Comparison of ENCODE assay signal across 1 cellular context in genomic region chr5:150357326-150358260, GRCh38.
A peak's percentile ranks its signal among the peaks of the same experiment; 100 is the strongest.
TF ChIP-seq lines count a peak whose summit lies in the region.

Gene TCOF1 (plus strand): TSS chr5:150357697. CDS start chr5:150357747, 50 bp downstream.

TF ChIP-seq in HepG2, 621 proteins besides CTCF, POLR2A, EP300 and RAD21 (continued from another document):
- TF ChIP-seq, protein P1, sequence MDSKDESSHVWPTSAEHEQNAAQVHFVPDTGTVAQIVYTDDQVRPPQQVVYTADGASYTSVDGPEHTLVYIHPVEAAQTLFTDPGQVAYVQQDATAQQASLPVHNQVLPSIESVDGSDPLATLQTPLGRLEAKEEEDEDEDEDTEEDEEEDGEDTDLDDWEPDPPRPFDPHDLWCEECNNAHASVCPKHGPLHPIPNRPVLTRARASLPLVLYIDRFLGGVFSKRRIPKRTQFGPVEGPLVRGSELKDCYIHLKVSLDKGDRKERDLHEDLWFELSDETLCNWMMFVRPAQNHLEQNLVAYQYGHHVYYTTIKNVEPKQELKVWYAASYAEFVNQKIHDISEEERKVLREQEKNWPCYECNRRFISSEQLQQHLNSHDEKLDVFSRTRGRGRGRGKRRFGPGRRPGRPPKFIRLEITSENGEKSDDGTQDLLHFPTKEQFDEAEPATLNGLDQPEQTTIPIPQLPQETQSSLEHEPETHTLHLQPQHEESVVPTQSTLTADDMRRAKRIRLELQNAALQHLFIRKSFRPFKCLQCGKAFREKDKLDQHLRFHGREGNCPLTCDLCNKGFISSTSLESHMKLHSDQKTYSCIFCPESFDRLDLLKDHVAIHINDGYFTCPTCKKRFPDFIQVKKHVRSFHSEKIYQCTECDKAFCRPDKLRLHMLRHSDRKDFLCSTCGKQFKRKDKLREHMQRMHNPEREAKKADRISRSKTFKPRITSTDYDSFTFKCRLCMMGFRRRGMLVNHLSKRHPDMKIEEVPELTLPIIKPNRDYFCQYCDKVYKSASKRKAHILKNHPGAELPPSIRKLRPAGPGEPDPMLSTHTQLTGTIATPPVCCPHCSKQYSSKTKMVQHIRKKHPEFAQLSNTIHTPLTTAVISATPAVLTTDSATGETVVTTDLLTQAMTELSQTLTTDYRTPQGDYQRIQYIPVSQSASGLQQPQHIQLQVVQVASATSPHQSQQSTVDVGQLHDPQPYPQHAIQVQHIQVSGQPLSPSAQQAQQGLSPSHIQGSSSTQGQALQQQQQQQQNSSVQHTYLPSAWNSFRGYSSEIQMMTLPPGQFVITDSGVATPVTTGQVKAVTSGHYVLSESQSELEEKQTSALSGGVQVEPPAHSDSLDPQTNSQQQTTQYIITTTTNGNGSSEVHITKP (CRISPR knock-in tag; IDR thresholded peaks at IDR 0.05; ENCODE audit: low read depth): no peak
- TF ChIP-seq ZNF615 (CRISPR knock-in tag; IDR thresholded peaks at IDR 0.05; ENCODE audit: borderline replicate concordance): no peak
- TF ChIP-seq NKX3-1 (CRISPR knock-in tag; IDR thresholded peaks at IDR 0.05): 0 out of 2 replicates have a peak, but pooled peaks have one; percentile 58
- TF ChIP-seq ZNF883 (CRISPR knock-in tag; IDR thresholded peaks at IDR 0.05; ENCODE audit: not compliant biosample characterization): peak; percentile 85
- TF ChIP-seq AHDC1 (CRISPR knock-in tag; IDR thresholded peaks at IDR 0.05; ENCODE audit: borderline replicate concordance): no peak
- no peak for TF ChIP-seq ZNF619 (CRISPR knock-in tag; IDR thresholded peaks at IDR 0.05)
- TF ChIP-seq ZFP36 (IDR thresholded peaks at IDR 0.05; ENCODE audit: borderline replicate concordance, low read depth, low read length, partially characterized antibody): no peak
- TF ChIP-seq PATZ1 (CRISPR knock-in tag; IDR thresholded peaks at IDR 0.05): peak; percentile 58
